ENCODE assay signal across 16 cellular contexts in genomic region chr17:82604532-82604931, GRCh38. TPM values are rescaled to one million over a fixed set of nuclear protein-coding genes. Genes with fewer than 3 reads are reported as not detected.
DNase-seq lines count a peak whose midpoint lies in the region; ATAC-seq and TF ChIP-seq lines count a peak whose summit lies in the region.
"Had no signal": no experiment of that assay in that cellular context is flagged by ENCODE, and none has a peak within 500 bp of the region (broad histone marks: within the 10 kb centered on the region; RNA-seq: fewer than 3 reads in every experiment).

No MANE protein-coding gene starts in this region.

- peaks cover 13 to 30% of the 10 kb centered on the region in 2 donors for H3K4me1 ChIP-seq in thyroid gland

- peaks cover 17 to 22% of the 10 kb centered on the region in 2 donors for H3K36me3 ChIP-seq in thyroid gland

- intact Hi-C loops in thyroid gland (cut with DNase I): no loop called here

- H3K27me3 ChIP-seq in thyroid gland: no peaks in the 10 kb centered on the region
- H3K27me3 ChIP-seq: heart right ventricle, SJSA1 had no signal

- no peak for TF ChIP-seq CTCF in thyroid gland (IDR thresholded peaks at IDR 0.05)
- no peak for TF ChIP-seq CTCF in GM20000 (IDR thresholded peaks at IDR 0.05; ENCODE audit: extremely low read depth, missing control alignments)

- no peak for TF ChIP-seq POLR2A in thyroid gland (IDR thresholded peaks at IDR 0.05)

- H3K27ac Mint-ChIP-seq in activated T-cell treated with anti-CD3 and anti-CD28 coated beads, Interleukin-2, amount 50 U/mL, for 72 hours: peak overlapping the region; percentile 50
- peak overlapping the region; percentile 9 for H3K27ac Mint-ChIP-seq in activated T-helper 17 cell treated with anti-CD3 and anti-CD28 coated beads, Interleukin-2, amount 50 U/mL, for 72 hours
- H3K27ac Mint-ChIP-seq in memory B cell: peak overlapping the region; percentile 75
- H3K27ac Mint-ChIP-seq in T-helper 17 cell: no peak overlapping the region

- peaks cover 16% of the 10 kb centered on the region for H3K4me1 Mint-ChIP-seq in activated T-cell treated with anti-CD3 and anti-CD28 coated beads, Interleukin-2, amount 50 U/mL, for 72 hours (ENCODE audit: low read depth)
- H3K4me1 Mint-ChIP-seq in activated T-cell treated with anti-CD3 and anti-CD28 coated beads, Interleukin-2, amount 50 U/mL, for 4 hours (ENCODE audit: low read depth): no peaks in the 10 kb centered on the region
- peaks cover 10% of the 10 kb centered on the region for H3K4me1 Mint-ChIP-seq in activated T-helper 17 cell treated with anti-CD3 and anti-CD28 coated beads, Interleukin-2, amount 50 U/mL, for 72 hours
- H3K4me1 Mint-ChIP-seq in memory B cell: peaks cover 16% of the 10 kb centered on the region
- H3K4me1 Mint-ChIP-seq in T-helper 17 cell: peaks cover 18% of the 10 kb centered on the region

- H3K4me3 ChIP-seq in thyroid gland (replicated peaks in 1 of 3): no peak overlapping the region
- H3K4me3 ChIP-seq: SJSA1 had no signal

- H3K36me3 Mint-ChIP-seq in activated T-cell treated with anti-CD3 and anti-CD28 coated beads, Interleukin-2, amount 50 U/mL, for 72 hours (ENCODE audit: insufficient read depth in 2 of 2): peaks cover 8 to 23% of the 10 kb centered on the region in 2 donors
- peaks cover 27% of the 10 kb centered on the region for H3K36me3 Mint-ChIP-seq in activated T-cell treated with anti-CD3 and anti-CD28 coated beads, Interleukin-2, amount 50 U/mL, for 4 hours (ENCODE audit: insufficient read depth)
- peaks cover 89% of the 10 kb centered on the region for H3K36me3 Mint-ChIP-seq in activated T-helper 17 cell treated with anti-CD3 and anti-CD28 coated beads, Interleukin-2, amount 50 U/mL, for 72 hours (ENCODE audit: low read depth)
- H3K36me3 Mint-ChIP-seq in memory B cell: peaks cover 30% of the 10 kb centered on the region
- peaks cover 3% of the 10 kb centered on the region for H3K36me3 Mint-ChIP-seq in T-helper 17 cell (ENCODE audit: low read depth)

- no peak for DNase-seq in activated T-cell treated with anti-CD3 and anti-CD28 coated beads, Interleukin-2, amount 50 U/mL, for 72 hours
- DNase-seq in activated T-cell treated with anti-CD3 and anti-CD28 coated beads, Interleukin-2, amount 50 U/mL, for 4 hours: no peak
- no peak for DNase-seq in memory B cell (ENCODE audit: low spot score in 2 of 2)
- peak in 1 of 2 donors; percentile 27 for DNase-seq in thyroid gland
- no peak for DNase-seq in GM20000 (ENCODE audit: low spot score)
- DNase-seq in T-helper 17 cell: no peak
- DNase-seq in activated effector memory CD4-positive, alpha-beta T cell treated with Interleukin-2 at 50 U/mL for 16 hours: no peak
- DNase-seq: islet precursor cell, mesendoderm, MM.1S, NCI-H1694, NCI-H82, T1000 had no signal

- peak overlapping the region; percentile 42 to 78 (median 60) for H3K27ac ChIP-seq in thyroid gland
- H3K27ac ChIP-seq: SJSA1 had no signal

- ATAC-seq in activated T-cell treated with anti-CD3 and anti-CD28 coated beads, Interleukin-2, amount 50 U/mL, for 72 hours (replicated peaks in 1 of 2): no peak
- ATAC-seq in activated T-cell treated with anti-CD3 and anti-CD28 coated beads, Interleukin-2, amount 50 U/mL, for 4 hours: no peak
- ATAC-seq in activated T-helper 17 cell treated with anti-CD3 and anti-CD28 coated beads, Interleukin-2, amount 50 U/mL, for 72 hours (replicated peaks): no peak
- ATAC-seq in memory B cell (ENCODE audit: low read depth): no peak
- no peak for ATAC-seq in T-helper 17 cell

- H3K4me3 Mint-ChIP-seq in activated T-cell treated with anti-CD3 and anti-CD28 coated beads, Interleukin-2, amount 50 U/mL, for 72 hours: no peak overlapping the region
- no peak overlapping the region for H3K4me3 Mint-ChIP-seq in activated T-cell treated with anti-CD3 and anti-CD28 coated beads, Interleukin-2, amount 50 U/mL, for 4 hours
- no peak overlapping the region for H3K4me3 Mint-ChIP-seq in activated T-helper 17 cell treated with anti-CD3 and anti-CD28 coated beads, Interleukin-2, amount 50 U/mL, for 72 hours
- no peak overlapping the region for H3K4me3 Mint-ChIP-seq in memory B cell
- no peak overlapping the region for H3K4me3 Mint-ChIP-seq in T-helper 17 cell

- H3K9me3 Mint-ChIP-seq in activated T-cell treated with anti-CD3 and anti-CD28 coated beads, Interleukin-2, amount 50 U/mL, for 72 hours: no peaks in the 10 kb centered on the region
- no peaks in the 10 kb centered on the region for H3K9me3 Mint-ChIP-seq in activated T-cell treated with anti-CD3 and anti-CD28 coated beads, Interleukin-2, amount 50 U/mL, for 4 hours
- no peaks in the 10 kb centered on the region for H3K9me3 Mint-ChIP-seq in activated T-helper 17 cell treated with anti-CD3 and anti-CD28 coated beads, Interleukin-2, amount 50 U/mL, for 72 hours
- H3K9me3 Mint-ChIP-seq in memory B cell: no peaks in the 10 kb centered on the region

- WGBS in thyroid gland, 2 donors: 94 to 96% methylated on average over 7 of the region's 7 CpGs

- no peaks in the 10 kb centered on the region for H3K9me3 ChIP-seq in thyroid gland
- H3K9me3 ChIP-seq in T-helper 17 cell (ENCODE audit: control insufficient read depth, low read length, poor library complexity, severe bottlenecking): no peaks in the 10 kb centered on the region
- H3K9me3 ChIP-seq: heart right ventricle, SJSA1 had no signal

- H3K27me3 Mint-ChIP-seq in activated T-cell treated with anti-CD3 and anti-CD28 coated beads, Interleukin-2, amount 50 U/mL, for 72 hours (ENCODE audit: low read depth): no peaks in the 10 kb centered on the region
- H3K27me3 Mint-ChIP-seq in activated T-cell treated with anti-CD3 and anti-CD28 coated beads, Interleukin-2, amount 50 U/mL, for 4 hours (ENCODE audit: low read depth): no peaks in the 10 kb centered on the region
- H3K27me3 Mint-ChIP-seq in activated T-helper 17 cell treated with anti-CD3 and anti-CD28 coated beads, Interleukin-2, amount 50 U/mL, for 72 hours: no peaks in the 10 kb centered on the region
- no peaks in the 10 kb centered on the region for H3K27me3 Mint-ChIP-seq in memory B cell
- no peaks in the 10 kb centered on the region for H3K27me3 Mint-ChIP-seq in T-helper 17 cell

RNA-seq across cellular contexts. Expression of gene WDR45B, which starts 43.7 kb away (rescaled TPM):
- 10 to 100 TPM; 51.1 to 52.3 TPM for total RNA-seq in activated T-cell treated with anti-CD3 and anti-CD28 coated beads, Interleukin-2, amount 50 U/mL, for 72 hours
- 10 to 100 TPM; 47.1 to 52.5 (median 47.4) TPM for total RNA-seq in activated T-cell treated with anti-CD3 and anti-CD28 coated beads, Interleukin-2, amount 50 U/mL, for 4 hours
- total RNA-seq in activated T-helper 17 cell treated with anti-CD3 and anti-CD28 coated beads, Interleukin-2, amount 50 U/mL, for 72 hours: 100 to 1,000 TPM in 1 of 2 donors, 10 to 100 TPM in 1; 66.0 to 204 TPM
- total RNA-seq in thyroid gland (10 to 100 TPM; 79.3 to 95.9 (median 84.2) TPM), T-helper 17 cell (10 to 100 TPM; 65.6 to 67.1 TPM)
